Comparison of ENCODE assay signal across 14 cellular contexts in the genomic region with DNA sequence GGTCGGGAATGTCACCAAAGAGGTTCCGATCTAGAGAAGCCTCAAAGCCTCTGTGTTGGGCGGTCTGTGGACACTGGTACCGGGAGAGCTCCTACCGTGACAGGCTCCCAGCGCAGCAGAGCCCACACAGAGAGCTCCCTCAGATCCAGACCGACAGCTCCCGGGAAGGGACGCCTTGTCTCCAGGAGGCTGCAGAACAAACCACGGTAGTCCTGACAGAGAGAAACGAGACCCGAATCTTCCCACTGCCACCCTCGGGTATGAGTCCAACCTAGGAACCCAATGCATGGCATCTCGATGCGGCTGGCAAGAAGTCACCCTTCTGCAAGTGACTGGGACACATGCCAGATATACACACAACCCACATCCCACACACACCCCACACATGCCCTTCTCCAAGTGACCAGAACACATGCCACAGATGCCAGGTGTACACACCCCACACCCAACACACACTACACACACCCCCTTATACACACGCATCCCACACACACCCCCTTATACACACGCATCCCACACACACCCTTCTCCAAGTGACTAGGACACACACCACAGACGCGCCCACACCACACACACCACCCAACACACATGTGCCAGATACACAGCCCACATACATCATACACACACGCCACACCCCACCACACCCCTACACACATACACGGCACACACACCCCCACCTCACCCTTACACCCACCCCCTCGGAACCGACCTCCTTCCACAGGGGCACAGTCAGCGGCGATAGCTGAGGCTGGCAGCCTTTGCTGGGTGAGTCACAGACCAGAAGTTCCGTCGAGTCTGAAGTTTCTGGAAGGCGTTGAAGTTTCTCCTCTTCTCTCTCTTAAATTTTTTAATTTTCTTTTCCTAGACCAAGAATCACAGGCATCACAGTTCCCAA. TPM values are rescaled to one million over a fixed set of nuclear protein-coding genes. Genes with fewer than 3 reads are reported as not detected.
DNase-seq lines count a peak whose midpoint lies in the region; ATAC-seq lines count a peak whose summit lies in the region.
"Had no signal": no experiment of that assay in that cellular context is flagged by ENCODE, and none has a peak within 500 bp of the region (broad histone marks: within the 10 kb centered on the region; RNA-seq: fewer than 3 reads in every experiment).

No MANE protein-coding gene starts in this region.

- H4K20me1 ChIP-seq in GM23248 (ENCODE audit: insufficient read depth): no peaks in the 10 kb centered on the region

- intact Hi-C loops in activated CD4-positive, alpha-beta T cell treated with anti-CD3 and anti-CD28 coated beads, Interleukin-2, amount 10 ng/mL, durations not matched to agents 24 days and 14 days (cut with micrococcal nuclease): no loop called here

- H3K9me3 ChIP-seq in GM23248 (ENCODE audit: low read depth): no peaks in the 10 kb centered on the region
- H3K9me3 ChIP-seq: A549, psoas muscle had no signal

- no peaks in the 10 kb centered on the region for H3K9me3 Mint-ChIP-seq in activated CD4-positive, alpha-beta T cell treated with anti-CD3 and anti-CD28 coated beads, Interleukin-2, amount 10 ng/mL, durations not matched to agents 24 days and 14 days

- peaks cover 37% of the 10 kb centered on the region for H3K4me1 Mint-ChIP-seq in activated CD4-positive, alpha-beta T cell treated with anti-CD3 and anti-CD28 coated beads, Interleukin-2, amount 10 ng/mL, durations not matched to agents 24 days and 14 days

- no peak overlapping the region for H2AFZ ChIP-seq in GM23248

- ATAC-seq in GM19324 (IDR thresholded peaks at IDR 0.05; ENCODE audit: low FRiP score, unreplicated experiment) (no peak), GM18861 (IDR thresholded peaks at IDR 0.05; ENCODE audit: unreplicated experiment) (no peak)

- H3K36me3 ChIP-seq in GM23248 (ENCODE audit: low read depth): peaks cover 45% of the 10 kb centered on the region

- H3K36me3 Mint-ChIP-seq in activated CD4-positive, alpha-beta T cell treated with anti-CD3 and anti-CD28 coated beads, Interleukin-2, amount 10 ng/mL, durations not matched to agents 24 days and 14 days (ENCODE audit: low read depth): peaks cover 77% of the 10 kb centered on the region

- H3K4me2 ChIP-seq in GM23248 (ENCODE audit: unreplicated experiment): no peak overlapping the region
- H3K4me2 ChIP-seq: A549 had no signal

- no peak overlapping the region for H3K4me3 ChIP-seq in GM23248
- H3K4me3 ChIP-seq: A549, psoas muscle had no signal

- H3K27ac ChIP-seq in GM23248 (peak overlapping the region; percentile 6; the same call in 1 of the 2 replicates), caudate nucleus (ENCODE audit: low read depth, low read length) (peak overlapping the region; percentile 19)
- H3K27ac ChIP-seq: psoas muscle had no signal

- in situ Hi-C loops in GM23248 (cut with MboI): loop anchor here (10.0 kb wide), 1 partner anchor 63 kb away; no protein-coding TSS in a partner anchor
- in situ Hi-C loops in G401 (cut with HindIII; ENCODE audit: low sequenced_read_pairs): no loop called here

- 0 out of 2 replicates have a peak, but pooled peaks cover 12% of the 10 kb centered on the region for H3K4me1 ChIP-seq in GM23248 (ENCODE audit: insufficient read depth)
- H3K4me1 ChIP-seq: A549 had no signal

- no peak overlapping the region for H3K4me3 Mint-ChIP-seq in activated CD4-positive, alpha-beta T cell treated with anti-CD3 and anti-CD28 coated beads, Interleukin-2, amount 10 ng/mL, durations not matched to agents 24 days and 14 days

- DNase-seq in activated CD4-positive, alpha-beta T cell treated with anti-CD3 and anti-CD28 coated beads, Interleukin-2, amount 10 ng/mL, durations not matched to agents 24 days and 14 days: no peak
- no peak for DNase-seq in activated CD4-positive, alpha-beta T cell treated with anti-CD3 and anti-CD28 coated beads, Interleukin-2, amount 50 U/mL, for 1 hour
- DNase-seq in GM23248: peak; percentile 75
- peak in 20 of 61 donors; percentile 8 to 90 (median 40) for DNase-seq in caudate nucleus (lab: John Stamatoyannopoulos, UW)
- peak; percentile 34 for DNase-seq in occipital lobe (lab: John Stamatoyannopoulos, UW)
- no peak for DNase-seq in G401 (ENCODE audit: low spot score)
- DNase-seq: activated CD4-positive, CD25-positive, alpha-beta regulatory T cell; activated T-cell treated with anti-CD3 and anti-CD28 coated beads, Interleukin-2, amount 50 U/mL, for 1 hour; NCI-H187; NCI-H524 treated with DMSO at 0.1 percent for 48 hours had no signal

- no peak overlapping the region for H3K9ac ChIP-seq in GM23248

- WGBS in GM23248 (ENCODE audit: low coverage in 1 of 2, low lambda C conversion rate in 2 of 2, missing lambda C conversion rate in 2 of 2), 2 experiments: 64 to 71% methylated on average over 27 to 28 of the region's 28 CpGs

- H3K27ac Mint-ChIP-seq in activated CD4-positive, alpha-beta T cell treated with anti-CD3 and anti-CD28 coated beads, Interleukin-2, amount 10 ng/mL, durations not matched to agents 24 days and 14 days: peak overlapping the region; percentile 55

- no peaks in the 10 kb centered on the region for H3K27me3 ChIP-seq in GM23248 (replicated peaks; ENCODE audit: insufficient read depth)

- no peaks in the 10 kb centered on the region for H3K9me2 ChIP-seq in GM23248 (ENCODE audit: insufficient read depth)

- H3K79me2 ChIP-seq in GM23248 (ENCODE audit: insufficient read depth): 0 out of 2 replicates have a peak, but pooled peaks cover 15% of the 10 kb centered on the region

- H3K27me3 Mint-ChIP-seq in activated CD4-positive, alpha-beta T cell treated with anti-CD3 and anti-CD28 coated beads, Interleukin-2, amount 10 ng/mL, durations not matched to agents 24 days and 14 days: no peaks in the 10 kb centered on the region

- no peaks in the 10 kb centered on the region; the same call in 1 of the 2 replicates for H3F3A ChIP-seq in GM23248 (ENCODE audit: insufficient read depth)

RNA-seq across cellular contexts. Expression of a gene that starts 15.9 kb away (rescaled TPM):
- total RNA-seq in activated CD4-positive, alpha-beta T cell treated with anti-CD3 and anti-CD28 coated beads, Interleukin-2, amount 10 ng/mL, durations not matched to agents 24 days and 14 days: 126 and 131 TPM in 2 replicates
- 10.4 and 16.8 TPM in 2 replicates for total RNA-seq in GM23248 (2014; rRNA removed; shearing (Covaris generic))
- 11.7 TPM in 2 replicates for polyA plus RNA-seq in GM23248 (2016; fragmentation: Nextera tagmentation; extraction: Ambion mirVana)
- 82.2 TPM for total RNA-seq in occipital lobe
- 21.7 and 28.1 TPM in 2 replicates for total RNA-seq in G401 (2014; rRNA removed; shearing (Covaris generic))

RNA-seq across cellular contexts. Expression of a gene that starts 42.7 kb away (rescaled TPM):
- total RNA-seq in activated CD4-positive, alpha-beta T cell treated with anti-CD3 and anti-CD28 coated beads, Interleukin-2, amount 10 ng/mL, durations not matched to agents 24 days and 14 days: 128 TPM in 2 replicates
- 30.2 and 35.5 TPM in 2 replicates for total RNA-seq in GM23248 (2014; rRNA removed; shearing (Covaris generic))
- polyA plus RNA-seq in GM23248 (2016; fragmentation: Nextera tagmentation; extraction: Ambion mirVana): 19.9 and 22.3 TPM in 2 replicates
- 21.4 TPM for total RNA-seq in occipital lobe
- 10.1 and 10.4 TPM in 2 replicates for total RNA-seq in G401 (2014; rRNA removed; shearing (Covaris generic))

Comparison
In these comparisons a context has a peak if more than half of its experiments do, and no peak if none do; other contexts are left out.
1. DNase-seq: peak in GM23248 (single experiment) and occipital lobe (single experiment); none in activated CD4-positive, alpha-beta T cell treated with anti-CD3 and anti-CD28 coated beads, Interleukin-2, amount 10 ng/mL, durations not matched to agents 24 days and 14 days (single experiment), activated CD4-positive, alpha-beta T cell treated with anti-CD3 and anti-CD28 coated beads, Interleukin-2, amount 50 U/mL, for 1 hour (single experiment) and G401 (single experiment).